In the genomic region with DNA sequence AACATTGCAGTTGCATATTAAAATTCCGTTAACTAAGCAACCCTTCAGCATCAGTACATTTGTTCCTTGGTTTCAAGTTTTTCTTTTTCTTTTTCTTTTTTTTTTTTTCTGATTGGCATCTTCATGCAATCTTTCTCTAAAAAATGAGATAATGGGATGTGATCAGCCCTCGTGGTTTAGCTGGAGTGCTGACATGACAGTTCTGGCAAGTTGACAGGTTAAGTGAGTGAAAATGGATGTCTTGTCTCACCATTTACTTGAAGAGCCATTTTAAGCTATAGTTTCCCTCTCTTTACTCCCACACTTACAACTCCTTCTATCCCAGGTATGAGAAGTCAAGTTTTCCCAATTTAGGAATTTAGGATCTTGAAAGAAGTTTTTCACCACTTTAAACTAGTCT, we compare ENCODE assay signal across 29 cellular contexts.
"Had no signal": no experiment of that assay in that cellular context is flagged by ENCODE, and none has a peak within 500 bp of the region (broad histone marks: within the 10 kb centered on the region; RNA-seq: fewer than 3 reads in every experiment).

No MANE protein-coding gene starts in this region.

- ATAC-seq: activated T-cell treated with anti-CD3 and anti-CD28 coated beads, Interleukin-2, amount 50 U/mL, for 4 hours; Panc1; T-cell; T-helper 17 cell had no signal

- H3K36me3 ChIP-seq: brain microvascular endothelial cell, SJSA1 had no signal

- H3K4me1 Mint-ChIP-seq: activated B cell treated with CpG ODN at 0.5 μM for 24 hours; activated naive CD8-positive, alpha-beta T cell treated with anti-CD3 and anti-CD28 coated beads for 36 hours; central memory CD8-positive, alpha-beta T cell; T-cell; T-helper 17 cell had no signal

- H3K9me3 ChIP-seq: SJSA1, SK-N-SH had no signal

- H3K27me3 ChIP-seq: brain microvascular endothelial cell, SJSA1 had no signal

- H3K27ac Mint-ChIP-seq: activated B cell treated with CpG ODN at 0.5 μM for 24 hours; activated CD4-positive, alpha-beta memory T cell treated with anti-CD3 and anti-CD28 coated beads for 36 hours; activated naive CD8-positive, alpha-beta T cell treated with anti-CD3 and anti-CD28 coated beads for 36 hours; T-cell; T-helper 17 cell had no signal

- H3K27ac ChIP-seq: brain microvascular endothelial cell, SJSA1, VCaP had no signal

- H3K36me3 Mint-ChIP-seq: activated CD4-positive, alpha-beta memory T cell treated with anti-CD3 and anti-CD28 coated beads for 36 hours; activated naive CD8-positive, alpha-beta T cell treated with anti-CD3 and anti-CD28 coated beads for 36 hours; T-cell had no signal

- H3K9me2 ChIP-seq: SK-N-SH had no signal

- H3K4me3 ChIP-seq: SJSA1 had no signal

- H3K27me3 Mint-ChIP-seq: activated B cell treated with CpG ODN at 0.5 μM for 24 hours; activated CD4-positive, alpha-beta memory T cell treated with anti-CD3 and anti-CD28 coated beads for 36 hours; activated naive CD8-positive, alpha-beta T cell treated with anti-CD3 and anti-CD28 coated beads for 36 hours; central memory CD8-positive, alpha-beta T cell; T-cell; T-helper 17 cell had no signal

- H3K4me3 Mint-ChIP-seq: activated B cell treated with CpG ODN at 0.5 μM for 24 hours; activated CD4-positive, alpha-beta memory T cell treated with anti-CD3 and anti-CD28 coated beads for 36 hours; activated naive CD8-positive, alpha-beta T cell treated with anti-CD3 and anti-CD28 coated beads for 36 hours; activated T-cell treated with anti-CD3 and anti-CD28 coated beads, Interleukin-2, amount 50 U/mL, for 4 hours; central memory CD8-positive, alpha-beta T cell; T-cell; T-helper 17 cell had no signal

- H3K4me1 ChIP-seq: SJSA1 had no signal

- DNase-seq: activated B cell treated with CpG ODN at 0.5 μM for 24 hours; activated CD4-positive, alpha-beta memory T cell treated with anti-CD3 and anti-CD28 coated beads for 36 hours; activated CD4-positive, alpha-beta T cell treated with anti-CD3 and anti-CD28 coated beads for 4 hours; activated CD4-positive, alpha-beta T cell treated with anti-CD3 and anti-CD28 coated beads, Interleukin-2, amount 50 U/mL, for 1 hour; activated CD4-positive, CD25-positive, alpha-beta regulatory T cell treated with anti-CD3 and anti-CD28 coated beads, Interleukin-2, amount 50 U/mL, for 72 hours; activated CD8-positive, alpha-beta memory T cell treated with anti-CD3 and anti-CD28 coated beads, Interleukin-2, amount 50 U/mL, for 4 hours; activated effector memory CD4-positive, alpha-beta T cell treated with Interleukin-2 at 50 U/mL for 16 hours; activated naive CD4-positive, alpha-beta T cell; activated naive CD4-positive, alpha-beta T cell treated with anti-CD3 and anti-CD28 coated beads, Interleukin-2, amount 50 U/mL, for 16 hours; activated naive CD8-positive, alpha-beta T cell treated with anti-CD3 and anti-CD28 coated beads for 36 hours; activated T-cell treated with anti-CD3 and anti-CD28 coated beads for 4 hours; activated T-cell treated with anti-CD3 and anti-CD28 coated beads, Interleukin-2, amount 50 U/mL, for 4 hours; amniotic stem cell; aorta; brain microvascular endothelial cell; NCI-H1436 treated with DMSO at 0.1 percent for 48 hours; NCI-H1694 treated with DMSO at 0.1 percent for 48 hours; NCI-H2029; NCI-H2171 treated with DMSO at 0.1 percent for 48 hours; NCI-H2227 treated with DMSO at 0.1 percent for 48 hours; NCI-H524; SHP77 treated with DMSO at 0.1 percent for 48 hours; SK-N-SH; T-cell; T-helper 17 cell had no signal

- H3K4me2 ChIP-seq: SK-N-SH had no signal

- H3K9ac ChIP-seq: SK-N-SH had no signal
